In genomic region chr1:199113265-199113869, GRCh38 we compare ENCODE assay signal across 8 cellular contexts.
A peak's percentile ranks its signal among the peaks of the same experiment; 100 is the strongest.
DNase-seq lines count a peak whose midpoint lies in the region; ATAC-seq and TF ChIP-seq lines count a peak whose summit lies in the region.

No MANE protein-coding gene starts in this region.

- 78 to 83% methylated on average over 2 of the region's 2 CpGs for WGBS in heart right ventricle, 2 donors
- 76 to 86% (median 86%) methylated on average over 2 of the region's 2 CpGs for WGBS in ovary, 3 donors

- no peak overlapping the region for H3K4me3 ChIP-seq in RWPE2 (ENCODE audit: severe bottlenecking)
- H3K4me3 ChIP-seq in heart right ventricle = no peak overlapping the region
- H3K4me3 ChIP-seq in ovary = no peak overlapping the region

- H3K27ac ChIP-seq in RWPE2 (ENCODE audit: poor library complexity, severe bottlenecking) (no peak overlapping the region), heart right ventricle (no peak overlapping the region), ovary (no peak overlapping the region)

- intact Hi-C loops in heart right ventricle (cut with DNase I) = loop anchor here in 5 of 10 donors (5.0 to 10.0 kb wide), 5 partner anchors 229 to 349 kb away; no protein-coding TSS in a partner anchor
- intact Hi-C loops in ovary (cut with DNase I) = no loop called here

- peak; percentile 71 for ATAC-seq in HG03175 (IDR thresholded peaks at IDR 0.05; ENCODE audit: unreplicated experiment)
- ATAC-seq in RWPE2 (ENCODE audit: low read depth) = no peak
- ATAC-seq in heart right ventricle = peak in 2 of 8 donors; percentile 33 to 42
- no peak for ATAC-seq in GM21619 (IDR thresholded peaks at IDR 0.05; ENCODE audit: unreplicated experiment)

- TF ChIP-seq CTCF in RWPE2 (IDR thresholded peaks at IDR 0.05; ENCODE audit: poor library complexity, severe bottlenecking) (peak; percentile 65), heart right ventricle (IDR thresholded peaks at IDR 0.05) (peak; percentile 45 to 76 (median 65)), ovary (IDR thresholded peaks at IDR 0.05) (no peak)

- TF ChIP-seq EP300 in ovary (IDR thresholded peaks at IDR 0.05) = no peak

- TF ChIP-seq POLR2A in ovary (IDR thresholded peaks at IDR 0.05) = no peak

- H3K27me3 ChIP-seq in RWPE2 (ENCODE audit: insufficient read depth, poor library complexity, severe bottlenecking) (no peaks in the 10 kb centered on the region), heart right ventricle (no peaks in the 10 kb centered on the region), ovary (no peaks in the 10 kb centered on the region)

- no peaks in the 10 kb centered on the region for H3K4me1 ChIP-seq in RWPE2 (ENCODE audit: insufficient read depth, poor library complexity, severe bottlenecking)
- no peaks in the 10 kb centered on the region for H3K4me1 ChIP-seq in heart right ventricle
- no peaks in the 10 kb centered on the region for H3K4me1 ChIP-seq in ovary (ENCODE audit: insufficient read depth)

- H3K36me3 ChIP-seq in RWPE2 (ENCODE audit: low read depth) = no peaks in the 10 kb centered on the region
- no peaks in the 10 kb centered on the region for H3K36me3 ChIP-seq in heart right ventricle
- H3K36me3 ChIP-seq in ovary = no peaks in the 10 kb centered on the region

- H3K9me3 ChIP-seq in RWPE2 (ENCODE audit: severe bottlenecking) (no peaks in the 10 kb centered on the region), heart right ventricle (peaks cover 0 to 20% (median 5%) of the 10 kb centered on the region in 11 donors), ovary (no peaks in the 10 kb centered on the region)

- DNase-seq in ELR (ENCODE audit: low read depth) (peak; percentile 69), RWPE2 (ENCODE audit: low spot score) (no peak), heart right ventricle (peak; percentile 29 to 33), smooth muscle cell of the brain vasculature (ENCODE audit: low read depth, low spot score) (peak; percentile 61), ovary (no peak)
- peak; percentile 8 to 31 (median 26) for DNase-seq in activated naive CD4-positive, alpha-beta T cell (lab: John Stamatoyannopoulos, UW)

Comparison
In these comparisons a context has a peak if more than half of its experiments do, and no peak if none do; other contexts are left out.
1. DNase-seq: peak in ELR (single experiment), activated naive CD4-positive, alpha-beta T cell (4 of 4), heart right ventricle (2 of 2) and smooth muscle cell of the brain vasculature (single experiment); none in RWPE2 (single experiment) and ovary (0 of 5).
2. CTCF ChIP-seq: peak in RWPE2 (single experiment) and heart right ventricle (9 of 9); none in ovary (0 of 3).